ENCODE assay signal across 21 cellular contexts in the genomic region with DNA sequence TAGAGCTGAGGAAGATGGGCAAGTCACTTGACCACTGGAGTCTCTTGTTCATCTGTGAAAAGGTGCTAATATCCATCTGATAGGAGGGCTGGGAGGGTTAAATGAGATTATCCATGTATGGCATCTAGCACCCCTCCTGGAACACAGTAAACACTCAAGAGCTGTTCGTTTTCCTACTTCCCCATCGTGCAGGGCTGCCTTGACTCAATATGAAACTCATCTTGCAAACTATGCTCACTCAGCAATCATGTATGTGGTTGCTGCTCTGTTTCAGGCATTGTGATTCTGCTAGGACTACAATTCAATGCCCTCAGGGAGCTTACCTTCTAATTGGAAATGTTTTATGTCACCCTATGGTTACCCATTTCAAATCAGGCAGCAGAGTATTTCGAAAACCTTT.
"Had no signal": no experiment of that assay in that cellular context is flagged by ENCODE, and none has a peak within 500 bp of the region (broad histone marks: within the 10 kb centered on the region; RNA-seq: fewer than 3 reads in every experiment).

No MANE protein-coding gene starts in this region.

- H3K9ac ChIP-seq: parathyroid adenoma had no signal

- H3K79me2 ChIP-seq: parathyroid adenoma had no signal

- H3K4me1 ChIP-seq: heart left ventricle, parathyroid adenoma, prostate gland, transverse colon had no signal

- H3K36me3 ChIP-seq: heart left ventricle, prostate gland, right lobe of liver, stomach, thoracic aorta, transverse colon had no signal

- FAIRE-seq: endometrium, frontal cortex had no signal

- ATAC-seq: esophagus mucosa; heart left ventricle; left colon; left ventricle myocardium superior; naive thymus-derived CD4-positive, alpha-beta T cell; right lobe of liver had no signal

- H3K9me3 ChIP-seq: heart left ventricle, prostate gland, right lobe of liver, stomach, thoracic aorta, transverse colon had no signal

- H3K27ac ChIP-seq: parathyroid adenoma, prostate gland, right lobe of liver, stomach, thoracic aorta, transverse colon had no signal

- H3K27me3 ChIP-seq: heart left ventricle, right lobe of liver, stomach, transverse colon had no signal

- DNase-seq: effector memory CD4-positive, alpha-beta T cell; heart left ventricle; hippocampal formation; left colon; left ventricle myocardium superior; naive thymus-derived CD4-positive, alpha-beta T cell; nephron progenitor cell; right lobe of liver; stimulated activated CD4-positive, alpha-beta T cell treated with anti-CD3 and anti-CD28 coated beads, Interleukin-4, amount 100 ng/mL, for 1 hour; stimulated activated CD8-positive, alpha-beta memory T cell treated with anti-CD3 and anti-CD28 coated beads, Interleukin-4, amount 100 ng/mL, for 48 hours; stimulated activated naive CD4-positive, alpha-beta T cell; stomach; substantia nigra; transverse colon had no signal

- H3K4me3 ChIP-seq: heart left ventricle, lung, prostate gland, right lobe of liver, stomach, thoracic aorta, transverse colon had no signal

- H2AFZ ChIP-seq: parathyroid adenoma had no signal
